ENCODE assay signal across 26 cellular contexts in the genomic region with DNA sequence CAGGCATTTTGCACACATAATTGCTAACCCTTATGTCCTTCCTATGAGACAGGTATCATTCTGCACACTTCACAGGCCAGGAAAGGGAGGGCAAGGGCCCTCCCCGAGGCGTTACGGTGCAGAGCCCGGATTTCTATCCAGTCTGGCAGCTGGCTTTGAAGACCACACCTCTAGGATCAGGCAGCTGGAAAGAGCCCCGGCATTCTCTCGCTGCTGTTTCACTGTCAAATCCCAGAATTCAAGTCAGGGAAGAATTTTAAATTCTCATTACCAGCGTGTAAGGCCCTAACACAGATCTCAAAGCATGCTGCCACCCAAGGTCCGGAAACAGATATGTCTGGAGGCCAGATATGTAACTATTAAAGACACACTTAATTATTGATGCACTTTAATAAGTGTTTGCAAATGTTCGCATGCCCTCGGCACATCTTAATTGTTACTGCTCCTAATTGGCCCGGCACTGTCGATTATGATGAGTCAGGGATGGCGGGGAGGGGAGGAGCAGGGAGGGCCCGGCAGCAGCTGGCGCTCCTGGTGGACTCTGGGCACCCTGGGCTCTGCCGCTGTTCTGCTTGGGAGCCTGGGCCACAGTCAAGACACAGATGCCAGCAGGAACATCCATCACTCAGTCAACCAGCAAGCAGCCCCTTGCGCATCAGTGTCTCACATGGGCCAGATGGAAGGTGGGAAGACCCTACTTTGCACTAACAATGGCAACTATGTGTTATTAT.
DNase-seq lines count a peak whose midpoint lies in the region; ATAC-seq lines count a peak whose summit lies in the region.
"Had no signal": no experiment of that assay in that cellular context is flagged by ENCODE, and none has a peak within 500 bp of the region (broad histone marks: within the 10 kb centered on the region; RNA-seq: fewer than 3 reads in every experiment).

No MANE protein-coding gene starts in this region.

- H3K9ac ChIP-seq in BLaER1 = peak overlapping the region; percentile 51; the same call in 1 of the 2 replicates

- H3K9me3 Mint-ChIP-seq in natural killer cell treated with Interleukin-12 subunit alpha and Interleukin-12 subunit beta and Interleukin-15 and Interleukin-18, amount 100 ng/mL, for 72 hours = no peaks in the 10 kb centered on the region
- H3K9me3 Mint-ChIP-seq: activated naive CD4-positive, alpha-beta T cell treated with anti-CD3 and anti-CD28 coated beads for 36 hours; activated T-helper 1 cell treated with anti-CD3 and anti-CD28 coated beads, Interleukin-12 subunit alpha, Interleukin-12 subunit beta, Interleukin-2, Interleukin-4 antibody, amounts not matched to agents 30 ng/mL and 10 ng/mL and 1 ng/mL, durations not matched to agents 14 hours and 24 hours and 36 hours; CD14-positive monocyte; dendritic cell treated with granulocyte-macrophage colony-stimulating factor and Interleukin-4, amounts not matched to agents 40 ng/mL and 50 ng/mL, for 4 days; mesothelial cell of epicardium; naive B cell had no signal

- no peaks in the 10 kb centered on the region for H3K27me3 ChIP-seq in BLaER1
- H3K27me3 ChIP-seq: body of pancreas, upper lobe of left lung had no signal

- H3K4me3 ChIP-seq in BLaER1 = no peak overlapping the region
- H3K4me3 ChIP-seq: body of pancreas, heart right ventricle, PC-9, skin epidermis, upper lobe of left lung had no signal

- peaks cover 33% of the 10 kb centered on the region for H3K4me1 ChIP-seq in BLaER1
- H3K4me1 ChIP-seq: body of pancreas had no signal

- H3K27ac ChIP-seq in BLaER1 = peak overlapping the region; percentile 38; the same call in 1 of the 2 replicates
- H3K27ac ChIP-seq: body of pancreas, heart right ventricle, PC-9, skin epidermis, upper lobe of left lung had no signal

- H3K9me3 ChIP-seq in BLaER1 = no peaks in the 10 kb centered on the region
- H3K9me3 ChIP-seq: body of pancreas, heart right ventricle, upper lobe of left lung had no signal

- H3K4me2 ChIP-seq in BLaER1 = peak overlapping the region; percentile 79
- H3K4me2 ChIP-seq: PC-9 had no signal

- peaks cover 17% of the 10 kb centered on the region in 2 donors for H3K4me1 Mint-ChIP-seq in natural killer cell treated with Interleukin-12 subunit alpha and Interleukin-12 subunit beta and Interleukin-15 and Interleukin-18, amount 100 ng/mL, for 72 hours (ENCODE audit: low read depth in 2 of 2)

- H3K27me3 Mint-ChIP-seq in natural killer cell treated with Interleukin-12 subunit alpha and Interleukin-12 subunit beta and Interleukin-15 and Interleukin-18, amount 100 ng/mL, for 72 hours = peaks cover 0 to 7% of the 10 kb centered on the region in 2 donors

- H3K36me3 ChIP-seq in BLaER1 = no peaks in the 10 kb centered on the region
- H3K36me3 ChIP-seq: heart right ventricle, upper lobe of left lung had no signal

- H3K4me3 Mint-ChIP-seq in natural killer cell treated with Interleukin-12 subunit alpha and Interleukin-12 subunit beta and Interleukin-15 and Interleukin-18, amount 100 ng/mL, for 72 hours = peak overlapping the region; percentile 11
- H3K4me3 Mint-ChIP-seq: activated naive CD4-positive, alpha-beta T cell treated with anti-CD3 and anti-CD28 coated beads for 36 hours; activated T-helper 1 cell treated with anti-CD3 and anti-CD28 coated beads, Interleukin-12 subunit alpha, Interleukin-12 subunit beta, Interleukin-2, Interleukin-4 antibody, amounts not matched to agents 30 ng/mL and 10 ng/mL and 1 ng/mL, durations not matched to agents 14 hours and 24 hours and 36 hours; dendritic cell treated with granulocyte-macrophage colony-stimulating factor and Interleukin-4, amounts not matched to agents 40 ng/mL and 50 ng/mL, for 4 days; mesothelial cell of epicardium; naive B cell had no signal

- DNase-seq in COLO668 (lab: John Stamatoyannopoulos, UW; ENCODE audit: unreplicated experiment) = peak; percentile 35
- DNase-seq in NCI-H510A treated with DMSO at 0.1 percent for 48 hours (lab: John Stamatoyannopoulos, UW) = peak; percentile 52
- no peak for DNase-seq in natural killer cell treated with Interleukin-12 subunit alpha and Interleukin-12 subunit beta and Interleukin-15 and Interleukin-18, amount 100 ng/mL, for 72 hours (ENCODE audit: low spot score)
- no peak for DNase-seq in NCI-H1092 treated with DMSO at 0.1 percent for 48 hours (lab: John Stamatoyannopoulos, UW)
- no peak for DNase-seq in A172 (ENCODE audit: low spot score)
- DNase-seq: activated CD4-positive, alpha-beta T cell treated with anti-CD3 and anti-CD28 coated beads, Interleukin-2, amount 50 U/mL, for 4 hours; activated naive CD4-positive, alpha-beta T cell treated with anti-CD3 and anti-CD28 coated beads for 36 hours; body of pancreas; DMS79; heart right ventricle; kidney glomerular epithelial cell; naive B cell; NCI-H2029; NCI-H446 treated with DMSO at 0.1 percent for 48 hours; PC-9; stimulated activated naive CD4-positive, alpha-beta T cell; T-helper 17 cell; upper lobe of left lung had no signal

- no peak for ATAC-seq in natural killer cell treated with Interleukin-12 subunit alpha and Interleukin-12 subunit beta and Interleukin-15 and Interleukin-18, amount 100 ng/mL, for 72 hours
- no peak for ATAC-seq in GM21737 (IDR thresholded peaks at IDR 0.05; ENCODE audit: unreplicated experiment)
- ATAC-seq: activated CD4-positive, CD25-positive, alpha-beta regulatory T cell treated with anti-CD3 and anti-CD28 coated beads, Interleukin-2, amount 50 U/mL, for 24 hours; body of pancreas; heart right ventricle had no signal

- no peak overlapping the region for H3K27ac Mint-ChIP-seq in natural killer cell treated with Interleukin-12 subunit alpha and Interleukin-12 subunit beta and Interleukin-15 and Interleukin-18, amount 100 ng/mL, for 72 hours
- H3K27ac Mint-ChIP-seq: activated naive CD4-positive, alpha-beta T cell treated with anti-CD3 and anti-CD28 coated beads for 36 hours; activated T-helper 1 cell treated with anti-CD3 and anti-CD28 coated beads, Interleukin-12 subunit alpha, Interleukin-12 subunit beta, Interleukin-2, Interleukin-4 antibody, amounts not matched to agents 30 ng/mL and 10 ng/mL and 1 ng/mL, durations not matched to agents 14 hours and 24 hours and 36 hours; dendritic cell treated with granulocyte-macrophage colony-stimulating factor and Interleukin-4, amounts not matched to agents 40 ng/mL and 50 ng/mL, for 4 days; mesothelial cell of epicardium; T-helper 17 cell had no signal

- no peaks in the 10 kb centered on the region for H4K20me1 ChIP-seq in BLaER1

- H3K36me3 Mint-ChIP-seq in natural killer cell treated with Interleukin-12 subunit alpha and Interleukin-12 subunit beta and Interleukin-15 and Interleukin-18, amount 100 ng/mL, for 72 hours = no peaks in the 10 kb centered on the region
- H3K36me3 Mint-ChIP-seq: CD14-positive monocyte, mesothelial cell of epicardium, naive B cell had no signal

Comparison
In these comparisons a context has a peak if more than half of its experiments do, and no peak if none do; other contexts are left out.
1. DNase-seq: peak in COLO668 (single experiment) and NCI-H510A treated with DMSO at 0.1 percent for 48 hours (single experiment); none in natural killer cell treated with Interleukin-12 subunit alpha and Interleukin-12 subunit beta and Interleukin-15 and Interleukin-18, amount 100 ng/mL, for 72 hours (single experiment), NCI-H1092 treated with DMSO at 0.1 percent for 48 hours (single experiment) and A172 (single experiment).